In genomic region chr17:78705071-78705470, GRCh38 we compare ENCODE assay signal across 1 cellular context.
TF ChIP-seq lines count a peak whose summit lies in the region.

No MANE protein-coding gene starts in this region.

TF ChIP-seq in GM12878, 131 proteins besides CTCF, POLR2A, EP300 and RAD21 (continued from another document):
- TF ChIP-seq MYC (IDR thresholded peaks at IDR 0.05; ENCODE audit: insufficient read depth, insufficient read length, insufficient replicate concordance, low read length, severe bottlenecking) = no peak
TF ChIP-seq in GM12878: peak in this region for 1.
